ENCODE assay signal across 16 cellular contexts in genomic region chr15:58241872-58242271, GRCh38.
DNase-seq lines count a peak whose midpoint lies in the region; ATAC-seq and TF ChIP-seq lines count a peak whose summit lies in the region.
"Had no signal": no experiment of that assay in that cellular context is flagged by ENCODE, and none has a peak within 500 bp of the region (broad histone marks: within the 10 kb centered on the region; RNA-seq: fewer than 3 reads in every experiment).

No MANE protein-coding gene starts in this region.

- H3K4me2 ChIP-seq in hepatocyte: no peak overlapping the region
- H3K4me2 ChIP-seq in GM23248 (ENCODE audit: unreplicated experiment): no peak overlapping the region

- in situ Hi-C loops in GM23248 (cut with MboI): loop anchor here (25.0 kb wide), 1 partner anchor 1270 kb away; no protein-coding TSS in a partner anchor

- H3K9me3 ChIP-seq in hepatocyte (ENCODE audit: low read depth): no peaks in the 10 kb centered on the region
- no peaks in the 10 kb centered on the region for H3K9me3 ChIP-seq in GM23248 (ENCODE audit: low read depth)
- H3K9me3 ChIP-seq: vagina had no signal

- TF ChIP-seq CTCF in 22Rv1 (IDR thresholded peaks at IDR 0.05): peak; percentile 16; the same call in 1 of the 2 replicates
- TF ChIP-seq CTCF in hepatocyte (IDR thresholded peaks at IDR 0.05; ENCODE audit: poor library complexity): no peak
- TF ChIP-seq CTCF in RWPE1 (conservative IDR thresholded peaks at IDR 0.05; ENCODE audit: low read depth): no peak

- H3K9ac ChIP-seq in GM23248: no peak overlapping the region
- H3K9ac ChIP-seq: parathyroid adenoma had no signal

- H3K27me3 ChIP-seq in H7 (ENCODE audit: control insufficient read depth, insufficient read depth, low read length): no peaks in the 10 kb centered on the region
- no peaks in the 10 kb centered on the region for H3K27me3 ChIP-seq in hepatocyte
- H3K27me3 ChIP-seq in GM23248 (replicated peaks; ENCODE audit: insufficient read depth): no peaks in the 10 kb centered on the region
- H3K27me3 ChIP-seq: vagina had no signal

- H3F3A ChIP-seq in GM23248 (ENCODE audit: insufficient read depth): no peaks in the 10 kb centered on the region

- no peak overlapping the region for H3K4me3 ChIP-seq in H7 (ENCODE audit: insufficient read depth, low read depth, low read length)
- H3K4me3 ChIP-seq in hepatocyte: no peak overlapping the region
- no peak overlapping the region for H3K4me3 ChIP-seq in GM23248
- H3K4me3 ChIP-seq: vagina had no signal

- 59% methylated on average over 7 of the region's 7 CpGs for WGBS in hepatocyte (ENCODE audit: low lambda C conversion rate, missing lambda C conversion rate)
- WGBS in GM23248 (ENCODE audit: low coverage in 1 of 2, low lambda C conversion rate in 2 of 2, missing lambda C conversion rate in 2 of 2), 2 experiments: 72 to 79% methylated on average over 7 of the region's 7 CpGs

- CTCF ChIA-PET in RWPE1 (lab: Yijun Ruan, JAX): no interaction called here

- no peak overlapping the region for H2AFZ ChIP-seq in hepatocyte
- no peak overlapping the region for H2AFZ ChIP-seq in GM23248
- H2AFZ ChIP-seq: parathyroid adenoma had no signal

- peak; percentile 54 to 58 for ATAC-seq in left cardiac atrium
- ATAC-seq: activated CD8-positive, alpha-beta T cell treated with anti-CD3 and anti-CD28 coated beads, Interleukin-2, amount 10 ng/mL, durations not matched to agents 7 days and 5 days; esophagus mucosa had no signal

- H3K79me2 ChIP-seq in hepatocyte (no peaks in the 10 kb centered on the region), GM23248 (ENCODE audit: insufficient read depth) (no peaks in the 10 kb centered on the region)
- H3K79me2 ChIP-seq: parathyroid adenoma had no signal

- intact Hi-C loops in left cardiac atrium (cut with DNase I): no loop called here

- H3K4me1 ChIP-seq in hepatocyte (ENCODE audit: insufficient read depth): no peaks in the 10 kb centered on the region
- no peaks in the 10 kb centered on the region for H3K4me1 ChIP-seq in GM23248 (ENCODE audit: insufficient read depth)
- H3K4me1 ChIP-seq: parathyroid adenoma, vagina had no signal

- H3K27ac ChIP-seq in 22Rv1 (no peak overlapping the region), hepatocyte (no peak overlapping the region), GM23248 (no peak overlapping the region), RWPE1 (no peak overlapping the region)
- H3K27ac ChIP-seq: parathyroid adenoma, vagina had no signal

- H3K36me3 ChIP-seq in H7 (replicated peaks; ENCODE audit: control insufficient read depth, insufficient read depth, low read length) (no peaks in the 10 kb centered on the region), hepatocyte (replicated peaks; ENCODE audit: insufficient read depth, low read depth) (no peaks in the 10 kb centered on the region), GM23248 (ENCODE audit: low read depth) (no peaks in the 10 kb centered on the region)
- H3K36me3 ChIP-seq: vagina had no signal

- no peaks in the 10 kb centered on the region for H4K20me1 ChIP-seq in hepatocyte (ENCODE audit: insufficient read depth, poor library complexity, severe bottlenecking)
- no peaks in the 10 kb centered on the region for H4K20me1 ChIP-seq in GM23248 (ENCODE audit: insufficient read depth)

- DNase-seq in H7 (peak; percentile 26), NCI-H69 (lab: John Stamatoyannopoulos, UW) (peak; percentile 95), left cardiac atrium (no peak), hepatocyte (ENCODE audit: low spot score) (no peak), GM23248 (no peak), RWPE1 (ENCODE audit: low spot score) (no peak)
- no peak for DNase-seq in activated naive CD4-positive, alpha-beta T cell treated with anti-CD3 and anti-CD28 coated beads, Interleukin-2, amount 50 U/mL, for 16 hours
- DNase-seq: activated CD8-positive, alpha-beta T cell treated with anti-CD3 and anti-CD28 coated beads, Interleukin-2, amount 10 ng/mL, durations not matched to agents 7 days and 5 days; activated naive CD4-positive, alpha-beta T cell; AML-193; central memory CD4-positive, alpha-beta T cell; NCI-H1694 treated with DMSO at 0.1 percent for 48 hours had no signal

- no peaks in the 10 kb centered on the region for H3K9me2 ChIP-seq in hepatocyte (replicated peaks; ENCODE audit: insufficient read depth)
- no peaks in the 10 kb centered on the region for H3K9me2 ChIP-seq in GM23248 (ENCODE audit: insufficient read depth)

- POLR2A ChIA-PET in RWPE1 (lab: Yijun Ruan, JAX; ENCODE audit: low non-redundant PET): no interaction called here

Comparison
In these comparisons a context has a peak if more than half of its experiments do, and no peak if none do; other contexts are left out.
1. DNase-seq: peak in H7 (single experiment) and NCI-H69 (single experiment); none in left cardiac atrium (single experiment), hepatocyte (single experiment), GM23248 (single experiment), RWPE1 (single experiment) and activated naive CD4-positive, alpha-beta T cell treated with anti-CD3 and anti-CD28 coated beads, Interleukin-2, amount 50 U/mL, for 16 hours (single experiment).